In the genomic region with DNA sequence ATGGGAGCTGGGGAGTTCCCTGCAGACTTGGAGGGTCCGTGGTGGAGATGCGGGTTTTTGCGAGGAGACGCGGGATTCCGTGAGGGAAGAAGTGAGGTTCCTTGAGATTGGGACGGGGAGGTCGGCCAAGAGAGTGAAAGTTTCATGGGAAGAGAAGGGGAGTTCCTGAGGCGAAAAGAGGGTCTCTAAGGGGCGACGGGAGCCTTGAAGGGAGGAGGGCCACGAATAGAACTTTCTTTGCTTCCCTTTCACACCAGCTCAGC, we compare ENCODE assay signal across 8 cellular contexts. TPM values are rescaled to one million over a fixed set of nuclear protein-coding genes. Genes with fewer than 3 reads are reported as not detected.
A peak's percentile ranks its signal among the peaks of the same experiment; 100 is the strongest.
DNase-seq lines count a peak whose midpoint lies in the region; ATAC-seq, FAIRE-seq and TF ChIP-seq lines count a peak whose summit lies in the region.

No MANE protein-coding gene starts in this region.

- H3K79me2 ChIP-seq in Loucy (ENCODE audit: insufficient read depth, low read length) = peaks cover 5% of the 10 kb centered on the region; the same call in 1 of the 2 replicates

- H3K36me3 ChIP-seq in BJ (ENCODE audit: control insufficient read depth, insufficient read depth, low read length) (no peaks in the 10 kb centered on the region), Loucy (ENCODE audit: insufficient read depth, low read length) (no peaks in the 10 kb centered on the region)

- H3K4me1 Mint-ChIP-seq in natural killer cell = peaks cover 34 to 47% of the 10 kb centered on the region in 2 donors

- H3K9me3 Mint-ChIP-seq in natural killer cell = no peaks in the 10 kb centered on the region

- peak overlapping the region; percentile 13 to 78 for H3K27ac Mint-ChIP-seq in natural killer cell

- no peak for TF ChIP-seq CTCF in BJ (IDR thresholded peaks at IDR 0.05; ENCODE audit: insufficient read depth, low read depth, low read length)
- TF ChIP-seq CTCF in Loucy (conservative IDR thresholded peaks at IDR 0.05; ENCODE audit: low read length) = no peak
- no peak for TF ChIP-seq CTCF in natural killer cell (IDR thresholded peaks at IDR 0.05)

- ATAC-seq in natural killer cell (no peak), HG03520 (IDR thresholded peaks at IDR 0.05; ENCODE audit: unreplicated experiment) (no peak)

- FAIRE-seq in frontal cortex (lab: Jason Lieb, UNC) = no peak

- no peak for DNase-seq in BJ (ENCODE audit: low read depth)
- DNase-seq in dermis blood vessel endothelial cell = peak; percentile 39
- DNase-seq in natural killer cell = no peak
- DNase-seq in frontal cortex (ENCODE audit: low spot score in 2 of 2) = no peak
- DNase-seq in LoVo (ENCODE audit: low spot score) = no peak
- DNase-seq in NCI-H2196 treated with DMSO at 0.1 percent for 48 hours (lab: John Stamatoyannopoulos, UW; ENCODE audit: unreplicated experiment) = no peak

- no peaks in the 10 kb centered on the region for H4K20me1 ChIP-seq in Loucy (ENCODE audit: insufficient read depth, low read length, poor library complexity, severe bottlenecking)

- peak overlapping the region; percentile 85 for H2AFZ ChIP-seq in Loucy (ENCODE audit: low read length)

- H3K4me3 ChIP-seq in BJ (ENCODE audit: low read depth, low read length) (peak overlapping the region; percentile 78), Loucy (ENCODE audit: low read length, poor library complexity, severe bottlenecking) (peak overlapping the region; percentile 81)

- H3K27me3 ChIP-seq in BJ (ENCODE audit: control insufficient read depth, insufficient read depth, low read length) (no peaks in the 10 kb centered on the region), Loucy (ENCODE audit: insufficient read depth, low read length, poor library complexity, severe bottlenecking) (no peaks in the 10 kb centered on the region)

- intact Hi-C loops in natural killer cell (cut with micrococcal nuclease) = no loop called here

- peak overlapping the region; percentile 79 for H3K9ac ChIP-seq in Loucy (ENCODE audit: low read depth, low read length, poor library complexity, severe bottlenecking)

- no peaks in the 10 kb centered on the region for H3K9me3 ChIP-seq in Loucy (ENCODE audit: insufficient read depth, low read depth, low read length)

- no peaks in the 10 kb centered on the region for H3F3A ChIP-seq in Loucy (ENCODE audit: low read depth)

- H3K4me3 Mint-ChIP-seq in natural killer cell = peak overlapping the region; percentile 91

- H3K9me2 ChIP-seq in Loucy (replicated peaks; ENCODE audit: low read depth, low read length) = no peaks in the 10 kb centered on the region

- POLR2A ChIA-PET in BJ (lab: Charles Lee) = interaction anchor here (0.6 kb wide), 1 partner anchor 84 kb away, joined by 3 read pairs; no protein-coding TSS in a partner anchor

- CTCF ChIA-PET in BJ (lab: Yijun Ruan, JAX) = interaction anchor here (0.6 to 5.1 kb wide), 4 partner anchors 11 to 458 kb away, joined by 3 to 55 read pairs (median 3); partner anchors contain the start of genes GSS and MYH7B

- peaks cover 13 to 25% of the 10 kb centered on the region in 2 donors for H3K27me3 Mint-ChIP-seq in natural killer cell (ENCODE audit: low read depth in 2 of 2)

- peaks cover 36% of the 10 kb centered on the region for H3K4me1 ChIP-seq in Loucy (ENCODE audit: insufficient read depth, low read length, poor library complexity, severe bottlenecking)

- no peaks in the 10 kb centered on the region for H3K36me3 Mint-ChIP-seq in natural killer cell

- peak overlapping the region; percentile 85 for H3K4me2 ChIP-seq in Loucy (ENCODE audit: low read depth, low read length, poor library complexity, severe bottlenecking)

RNA-seq across cellular contexts. Expression of gene ACSS2, which starts 0.5 kb away (rescaled TPM):
- polyA plus RNA-seq in BJ (2011; rRNA removed) = 29.3 and 32.1 TPM in 2 replicates
- polyA minus RNA-seq in BJ (2011; rRNA and poly(A)+ RNA removed) = 34.6 and 67.9 TPM in 2 replicates
- total RNA-seq in dermis blood vessel endothelial cell (72.3 and 102 TPM in 2 replicates), natural killer cell (10 to 100 TPM in 1 of 3 donors, 1 to 10 TPM in 2; 2.4 to 11.4 (median 7.5) TPM), frontal cortex (18.3 TPM)

RNA-seq across cellular contexts. Expression of gene GGT7, which starts 4.3 kb away (rescaled TPM):
- 16.4 and 28.6 TPM in 2 replicates for polyA plus RNA-seq in BJ (2011; rRNA removed)
- polyA minus RNA-seq in BJ (2011; rRNA and poly(A)+ RNA removed) = 10.5 and 15.9 TPM in 2 replicates
- total RNA-seq in dermis blood vessel endothelial cell (4.4 and 7.3 TPM in 2 replicates), natural killer cell (10 to 100 TPM in 2 of 3 donors, 1 to 10 TPM in 1; 7.4 to 12.8 (median 12.1) TPM), frontal cortex (13.5 TPM)

RNA-seq across cellular contexts. Expression of gene NCOA6, which starts 51.5 kb away (rescaled TPM):
- 12.5 and 14.0 TPM in 2 replicates for polyA plus RNA-seq in BJ (2011; rRNA removed)
- polyA minus RNA-seq in BJ (2011; rRNA and poly(A)+ RNA removed) = 17.0 and 18.2 TPM in 2 replicates
- total RNA-seq in dermis blood vessel endothelial cell (6.8 and 7.8 TPM in 2 replicates), natural killer cell (10 to 100 TPM; 34.7 to 41.6 (median 37.0) TPM), frontal cortex (92.5 TPM)
